ENCODE assay signal across 18 cellular contexts in genomic region chr14:105888151-105888550, GRCh38.
DNase-seq lines count a peak whose midpoint lies in the region; ATAC-seq and TF ChIP-seq lines count a peak whose summit lies in the region.
"Had no signal": no experiment of that assay in that cellular context is flagged by ENCODE, and none has a peak within 500 bp of the region (broad histone marks: within the 10 kb centered on the region; RNA-seq: fewer than 3 reads in every experiment).

No MANE protein-coding gene starts in this region.

- DNase-seq in cardiac septum (ENCODE audit: low spot score) (peak; percentile 51), right atrium auricular region (ENCODE audit: low spot score) (no peak), GM13976 (ENCODE audit: low spot score) (peak; percentile 0), ecto neural progenitor cell (ENCODE audit: low spot score) (peak; percentile 3), NCI-H524 (lab: John Stamatoyannopoulos, UW) (no peak)
- peak; percentile 14 for DNase-seq in stimulated activated CD8-positive, alpha-beta memory T cell treated with anti-CD3 and anti-CD28 coated beads, Interleukin-4, amount 100 ng/mL, for 48 hours
- DNase-seq: ACHN, Calu3, IMR-90, NCI-H1092 treated with DMSO at 0.1 percent for 48 hours, NCI-H1694, NCI-H446, NCI-H82, SHP77 treated with DMSO at 0.1 percent for 48 hours had no signal

- H3K4me3 ChIP-seq in right atrium auricular region = no peak overlapping the region
- H3K4me3 ChIP-seq in gastroesophageal sphincter = no peak overlapping the region
- H3K4me3 ChIP-seq: HAP-1 had no signal

- WGBS in gastroesophageal sphincter (ENCODE audit: low coverage in 1 of 2), 2 donors = 70 to 100% methylated on average over 1 to 2 of the region's 2 CpGs

- no peaks in the 10 kb centered on the region for H3K36me3 ChIP-seq in right atrium auricular region
- H3K36me3 ChIP-seq in gastroesophageal sphincter = no peaks in the 10 kb centered on the region
- H3K36me3 ChIP-seq: HAP-1 had no signal

- TF ChIP-seq CTCF in right atrium auricular region (IDR thresholded peaks at IDR 0.05) (no peak), GM13976 (IDR thresholded peaks at IDR 0.05; ENCODE audit: borderline replicate concordance, control extremely low read depth, extremely low read depth, insufficient read depth, missing control alignments) (no peak), gastroesophageal sphincter (IDR thresholded peaks at IDR 0.05) (no peak)

- in situ Hi-C loops in GM13976 (cut with MboI; ENCODE audit: low sequenced_read_pairs, unreplicated experiment) = no loop called here

- no peaks in the 10 kb centered on the region for H3K4me1 ChIP-seq in right atrium auricular region
- H3K4me1 ChIP-seq in gastroesophageal sphincter = no peaks in the 10 kb centered on the region
- H3K4me1 ChIP-seq: HAP-1 had no signal

- H3K9me3 ChIP-seq in right atrium auricular region (no peaks in the 10 kb centered on the region), gastroesophageal sphincter (peaks cover 0 to 7% (median 0%) of the 10 kb centered on the region in 3 donors)
- H3K9me3 ChIP-seq: HAP-1 had no signal

- no peak for TF ChIP-seq POLR2A in gastroesophageal sphincter (IDR thresholded peaks at IDR 0.05)

- no peak for TF ChIP-seq EP300 in gastroesophageal sphincter (IDR thresholded peaks at IDR 0.05)

- ATAC-seq in gastroesophageal sphincter (no peak), GM18498 (IDR thresholded peaks at IDR 0.05; ENCODE audit: unreplicated experiment) (no peak)
- ATAC-seq: Panc1 had no signal

- H3K27ac ChIP-seq in right atrium auricular region (no peak overlapping the region), gastroesophageal sphincter (no peak overlapping the region)

- intact Hi-C loops in cardiac septum (cut with DNase I) = no loop called here

- H3K27me3 ChIP-seq in right atrium auricular region (no peaks in the 10 kb centered on the region), gastroesophageal sphincter (peaks cover 7% of the 10 kb centered on the region)

Comparison
In these comparisons a context has a peak if more than half of its experiments do, and no peak if none do; other contexts are left out.
1. DNase-seq: peak in cardiac septum (single experiment), GM13976 (single experiment), ecto neural progenitor cell (single experiment) and stimulated activated CD8-positive, alpha-beta memory T cell treated with anti-CD3 and anti-CD28 coated beads, Interleukin-4, amount 100 ng/mL, for 48 hours (single experiment); none in right atrium auricular region (single experiment) and NCI-H524 (0 of 2).